Comparison of ENCODE assay signal across 21 cellular contexts in genomic region chr21:38794978-38795377, GRCh38. TPM values are rescaled to one million over a fixed set of nuclear protein-coding genes. Genes with fewer than 3 reads are reported as not detected.
DNase-seq lines count a peak whose midpoint lies in the region; ATAC-seq and TF ChIP-seq lines count a peak whose summit lies in the region.
"Had no signal": no experiment of that assay in that cellular context is flagged by ENCODE, and none has a peak within 500 bp of the region (broad histone marks: within the 10 kb centered on the region; RNA-seq: fewer than 3 reads in every experiment).

No MANE protein-coding gene starts in this region.

- intact Hi-C loops in right lobe of liver (cut with DNase I), result no loop called here

- H3K27me3 ChIP-seq in duodenal mucosa (ENCODE audit: control insufficient read depth in 1 of 2, insufficient read depth in 2 of 2, low read length in 2 of 2) (no peaks in the 10 kb centered on the region), right lobe of liver (no peaks in the 10 kb centered on the region)

- H3K4me3 ChIP-seq in duodenal mucosa (ENCODE audit: low read depth in 1 of 2, low read length in 2 of 2) (no peak overlapping the region), right lobe of liver (no peak overlapping the region)
- H3K4me3 ChIP-seq: lung had no signal

- DNase-seq in Caki2 (ENCODE audit: low read depth) (peak; percentile 50), NCI-H2196 (lab: John Stamatoyannopoulos, UW; ENCODE audit: unreplicated experiment) (peak; percentile 60), right lobe of liver (peak; percentile 70 to 84 (median 82)), NCI-H2081 treated with DMSO at 0.1 percent for 48 hours (lab: John Stamatoyannopoulos, UW) (no peak), NCI-H345 treated with DMSO at 0.1 percent for 48 hours (lab: John Stamatoyannopoulos, UW; ENCODE audit: unreplicated experiment) (no peak)
- DNase-seq in activated T-cell treated with anti-CD3 and anti-CD28 coated beads, Interleukin-2, amount 50 U/mL, for 48 hours, result no peak
- DNase-seq: activated CD4-positive, alpha-beta T cell treated with anti-CD3 and anti-CD28 coated beads for 4 hours; activated naive CD4-positive, alpha-beta T cell treated with anti-CD3 and anti-CD28 coated beads, Interleukin-2, amount 10 ng/mL, durations not matched to agents 7 days and 5 days; aorta; CD4-positive, alpha-beta memory T cell; foreskin fibroblast; immature natural killer cell; NCI-H1105 treated with DMSO at 0.1 percent for 48 hours; NCI-H774; nucleus accumbens; stimulated activated CD4-positive, alpha-beta T cell treated with anti-CD3 and anti-CD28 coated beads, Interleukin-2, amount 100 ng/mL, for 48 hours; stimulated activated naive B cell treated with anti-CD40 and anti-IgM and Interleukin-4, amounts not matched to agents 10 μg/mL and 1 μg/mL and 100 μg/mL, for 72 hours had no signal

- no peak for TF ChIP-seq POLR2A in right lobe of liver (IDR thresholded peaks at IDR 0.05)

- peaks cover 62 to 72% of the 10 kb centered on the region in 2 donors for H3K4me1 ChIP-seq in duodenal mucosa (ENCODE audit: control insufficient read depth in 1 of 2, insufficient read depth in 2 of 2, low read length in 2 of 2)
- H3K4me1 ChIP-seq in right lobe of liver, result peaks cover 0 to 7% (median 3%) of the 10 kb centered on the region in 4 donors

- TF ChIP-seq CTCF in right lobe of liver (IDR thresholded peaks at IDR 0.05), result no peak

- peak; percentile 70 to 87 (median 83) for ATAC-seq in right lobe of liver
- no peak for ATAC-seq in GM19397 (IDR thresholded peaks at IDR 0.05; ENCODE audit: unreplicated experiment)
- ATAC-seq: stimulated activated naive B cell treated with anti-CD40 and anti-IgM and Interleukin-4, amounts not matched to agents 10 μg/mL and 1 μg/mL and 100 μg/mL, for 72 hours had no signal

- H3K36me3 ChIP-seq in duodenal mucosa (ENCODE audit: control insufficient read depth in 1 of 2, insufficient read depth in 2 of 2, low read length in 2 of 2), result no peaks in the 10 kb centered on the region
- H3K36me3 ChIP-seq in right lobe of liver, result no peaks in the 10 kb centered on the region

- WGBS in right lobe of liver (ENCODE audit: insufficient coverage, low coverage, low lambda C conversion rate, missing lambda C conversion rate), result 33% methylated on average over 6 of the region's 6 CpGs

- peak overlapping the region; percentile 17 to 28 for H3K9ac ChIP-seq in duodenal mucosa (ENCODE audit: low read depth in 1 of 2, low read length in 2 of 2)

- in situ Hi-C loops in Caki2 (cut with HindIII; ENCODE audit: low pct_unique_long_range_greater_than_20kb, low sequenced_read_pairs), result no loop called here

- no peaks in the 10 kb centered on the region for H3K9me3 ChIP-seq in duodenal mucosa (ENCODE audit: control insufficient read depth in 1 of 2, low read length in 2 of 2)
- no peaks in the 10 kb centered on the region for H3K9me3 ChIP-seq in right lobe of liver

- no peak overlapping the region for H3K27ac ChIP-seq in duodenal mucosa (ENCODE audit: low read depth, low read length)
- peak overlapping the region; percentile 51 to 84 (median 56) for H3K27ac ChIP-seq in right lobe of liver
- H3K27ac ChIP-seq: epithelial cell of prostate had no signal

RNA-seq across cellular contexts. Expression of gene ETS2, which starts 10.8 kb away (rescaled TPM):
- total RNA-seq in Caki2 (2014; rRNA removed; shearing (Covaris generic); ENCODE audit: low replicate concordance), result 7.5 and 20.8 TPM in 2 replicates
- 100 to 1,000 TPM in 4 of 6 experiments, 10 to 100 TPM in 2; 38.3 to 252 (median 129) TPM for total RNA-seq in right lobe of liver

Comparison
In these comparisons a context has a peak if more than half of its experiments do, and no peak if none do; other contexts are left out.
1. DNase-seq: peak in Caki2 (single experiment), NCI-H2196 (single experiment) and right lobe of liver (3 of 3); none in activated T-cell treated with anti-CD3 and anti-CD28 coated beads, Interleukin-2, amount 50 U/mL, for 48 hours (0 of 2), NCI-H2081 treated with DMSO at 0.1 percent for 48 hours (single experiment) and NCI-H345 treated with DMSO at 0.1 percent for 48 hours (single experiment).